1 cellular context compared by ENCODE assay signal in genomic region chr16:17469742-17470001, GRCh38.
TF ChIP-seq lines count a peak whose summit lies in the region.

No MANE protein-coding gene starts in this region.

TF ChIP-seq in GM23338, 12 proteins besides CTCF, POLR2A, EP300 and RAD21 (continued from another document):
- no peak for TF ChIP-seq ZNF462 (CRISPR knock-in tag; IDR thresholded peaks at IDR 0.05)
- TF ChIP-seq ETS1 (IDR thresholded peaks at IDR 0.05), result no peak
- TF ChIP-seq STAT1 (IDR thresholded peaks at IDR 0.05; ENCODE audit: unreplicated experiment), result no peak
TF ChIP-seq in GM23338: peak in this region for 0.
